Comparison of ENCODE assay signal across 8 cellular contexts in the genomic region with DNA sequence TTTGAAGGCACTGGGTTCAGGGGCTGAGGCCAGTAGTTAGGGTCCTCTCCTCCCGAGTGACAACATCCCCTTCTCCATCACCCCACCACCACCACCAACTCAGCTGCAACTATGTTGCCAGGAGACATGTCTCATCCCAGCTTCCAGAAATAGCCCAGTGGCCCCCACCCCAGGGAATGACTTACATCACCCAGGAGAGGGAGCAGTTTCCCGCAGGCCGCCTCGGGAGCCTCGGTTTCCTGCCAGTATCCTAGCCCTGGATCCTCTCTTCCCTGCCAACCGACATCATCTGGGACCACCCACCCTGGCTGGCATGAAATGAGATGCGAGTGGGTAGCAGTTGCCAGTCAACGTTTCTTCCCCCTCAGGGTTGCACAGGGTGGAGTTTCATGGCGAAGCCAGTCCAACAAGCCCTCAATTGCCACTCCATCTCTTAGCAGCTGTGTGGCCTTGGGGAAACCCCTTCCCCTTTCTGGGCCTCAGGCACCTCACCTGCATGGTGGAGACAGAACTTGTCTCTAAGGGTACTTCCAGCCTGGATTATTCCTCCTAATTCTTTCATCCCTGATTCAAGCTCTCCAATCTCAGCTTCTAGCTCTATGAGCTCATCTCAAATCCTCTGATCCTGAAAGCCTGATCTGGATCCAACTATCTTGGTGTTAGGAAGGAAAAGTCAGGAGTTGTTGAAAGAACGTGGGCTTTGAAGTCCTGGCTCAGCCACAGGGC. TPM values are rescaled to one million over a fixed set of nuclear protein-coding genes. Genes with fewer than 3 reads are reported as not detected.
DNase-seq lines count a peak whose midpoint lies in the region; ATAC-seq and TF ChIP-seq lines count a peak whose summit lies in the region.

No MANE protein-coding gene starts in this region.

- TF ChIP-seq CTCF in left ventricle myocardium inferior (IDR thresholded peaks at IDR 0.05; ENCODE audit: borderline replicate concordance) = peak; percentile 79

- peak overlapping the region in 4 of 7 donors; percentile 27 to 81 (median 78) for H3K27ac Mint-ChIP-seq in CD4-positive, alpha-beta memory T cell
- peak overlapping the region; percentile 37 for H3K27ac Mint-ChIP-seq in activated naive CD8-positive, alpha-beta T cell treated with anti-CD3 and anti-CD28 coated beads, Interleukin-2, amount 50 U/mL, for 24 hours

- peak overlapping the region in 2 of 8 donors; percentile 22 to 30 for H3K4me3 Mint-ChIP-seq in CD4-positive, alpha-beta memory T cell
- H3K4me3 Mint-ChIP-seq in activated naive CD8-positive, alpha-beta T cell treated with anti-CD3 and anti-CD28 coated beads, Interleukin-2, amount 50 U/mL, for 24 hours = no peak overlapping the region

- peaks cover 0 to 17% of the 10 kb centered on the region in 2 donors for H3K36me3 Mint-ChIP-seq in CD4-positive, alpha-beta memory T cell
- peaks cover 18% of the 10 kb centered on the region for H3K36me3 Mint-ChIP-seq in activated naive CD8-positive, alpha-beta T cell treated with anti-CD3 and anti-CD28 coated beads, Interleukin-2, amount 50 U/mL, for 24 hours (ENCODE audit: low read depth)

- H3K27me3 ChIP-seq in CD4-positive, alpha-beta memory T cell (ENCODE audit: insufficient read depth, low read length) = no peaks in the 10 kb centered on the region
- H3K27me3 ChIP-seq in left ventricle myocardium inferior (ENCODE audit: low read depth) = no peaks in the 10 kb centered on the region

- H3K27me3 Mint-ChIP-seq in CD4-positive, alpha-beta memory T cell = no peaks in the 10 kb centered on the region
- no peaks in the 10 kb centered on the region for H3K27me3 Mint-ChIP-seq in activated naive CD8-positive, alpha-beta T cell treated with anti-CD3 and anti-CD28 coated beads, Interleukin-2, amount 50 U/mL, for 24 hours

- H3K27ac ChIP-seq in CD4-positive, alpha-beta memory T cell (ENCODE audit: low read depth, low read length) = no peak overlapping the region
- H3K27ac ChIP-seq in left ventricle myocardium inferior (replicated peaks) = peak overlapping the region; percentile 93

- CTCF ChIA-PET in CD4-positive, alpha-beta memory T cell (lab: Charles Lee; ENCODE audit: partially characterized antibody) = interaction anchor here (0.5 to 8.1 kb wide), 8 partner anchors 24 to 138 kb away, joined by 3 to 77 read pairs (median 6); a partner anchor contains a TSS

- peaks cover 0 to 2% (median 0%) of the 10 kb centered on the region in 8 donors for H3K9me3 Mint-ChIP-seq in CD4-positive, alpha-beta memory T cell
- no peaks in the 10 kb centered on the region for H3K9me3 Mint-ChIP-seq in activated naive CD8-positive, alpha-beta T cell treated with anti-CD3 and anti-CD28 coated beads, Interleukin-2, amount 50 U/mL, for 24 hours

- no peaks in the 10 kb centered on the region for H3K9me3 ChIP-seq in CD4-positive, alpha-beta memory T cell (ENCODE audit: control insufficient read depth in 1 of 2, low read length in 2 of 2)
- no peaks in the 10 kb centered on the region for H3K9me3 ChIP-seq in left ventricle myocardium inferior (replicated peaks)

- intact Hi-C loops in CD4-positive, alpha-beta memory T cell (cut with micrococcal nuclease) = no loop called here
- intact Hi-C loops in left ventricle myocardium inferior (cut with micrococcal nuclease) = no loop called here

- DNase-seq in CD4-positive, alpha-beta memory T cell = no peak
- DNase-seq in KBM-7 (peak; percentile 47), left ventricle myocardium inferior (peak; percentile 75), pulmonary artery endothelial cell (ENCODE audit: low read depth, low spot score) (peak; percentile 50)
- no peak for DNase-seq in activated naive CD8-positive, alpha-beta T cell treated with anti-CD3 and anti-CD28 coated beads, Interleukin-2, amount 50 U/mL, for 24 hours

- in situ Hi-C loops in KBM-7 (cut with MboI; ENCODE audit: low pct_unique_long_range_greater_than_20kb, low sequenced_read_pairs) = no loop called here

- H3K36me3 ChIP-seq in CD4-positive, alpha-beta memory T cell (ENCODE audit: insufficient read depth, low read length) = no peaks in the 10 kb centered on the region
- peaks cover 20% of the 10 kb centered on the region for H3K36me3 ChIP-seq in left ventricle myocardium inferior

- no peak overlapping the region for H3K4me3 ChIP-seq in CD4-positive, alpha-beta memory T cell (ENCODE audit: low read length in 2 of 2)
- no peak overlapping the region for H3K4me3 ChIP-seq in left ventricle myocardium inferior

- peaks cover 18 to 57% (median 35%) of the 10 kb centered on the region in 4 donors for H3K4me1 Mint-ChIP-seq in CD4-positive, alpha-beta memory T cell
- peaks cover 45% of the 10 kb centered on the region for H3K4me1 Mint-ChIP-seq in activated naive CD8-positive, alpha-beta T cell treated with anti-CD3 and anti-CD28 coated beads, Interleukin-2, amount 50 U/mL, for 24 hours

- POLR2A ChIA-PET in CD4-positive, alpha-beta memory T cell (lab: Charles Lee; ENCODE audit: partially characterized antibody) = interaction anchor here (0.9 to 9.0 kb wide), 5 partner anchors 23 to 35 kb away, joined by 3 to 139 read pairs (median 5); a partner anchor contains a TSS

- no peak for ATAC-seq in activated naive CD8-positive, alpha-beta T cell treated with anti-CD3 and anti-CD28 coated beads, Interleukin-2, amount 50 U/mL, for 24 hours
- ATAC-seq in GM21423 (IDR thresholded peaks at IDR 0.05; ENCODE audit: unreplicated experiment) = no peak
- no peak for ATAC-seq in HG02885 (IDR thresholded peaks at IDR 0.05; ENCODE audit: poor library complexity, unreplicated experiment)
- ATAC-seq in GM21515 (IDR thresholded peaks at IDR 0.05; ENCODE audit: unreplicated experiment) = no peak

- H3K4me1 ChIP-seq in CD4-positive, alpha-beta memory T cell (ENCODE audit: insufficient read depth, low read length) = peaks cover 38% of the 10 kb centered on the region
- H3K4me1 ChIP-seq in left ventricle myocardium inferior = peaks cover 84% of the 10 kb centered on the region

RNA-seq across cellular contexts. Expression of a gene that starts 3.9 kb away (rescaled TPM):
- 10 to 100 TPM; 36.4 to 38.9 TPM for total RNA-seq in CD4-positive, alpha-beta memory T cell
- polyA plus RNA-seq in CD4-positive, alpha-beta memory T cell = 10 to 100 TPM; 10.0 to 23.6 TPM
- total RNA-seq in left ventricle myocardium inferior (37.6 TPM), pulmonary artery endothelial cell (14.0 and 15.4 TPM in 2 replicates)

RNA-seq across cellular contexts. Expression of a gene that starts 8.6 kb away (rescaled TPM):
- 10 to 100 TPM; 38.5 to 39.9 TPM for total RNA-seq in CD4-positive, alpha-beta memory T cell
- 1 to 10 TPM; 2.7 to 3.7 TPM for polyA plus RNA-seq in CD4-positive, alpha-beta memory T cell
- total RNA-seq in left ventricle myocardium inferior (33.5 TPM), pulmonary artery endothelial cell (22.6 and 27.3 TPM in 2 replicates)

RNA-seq across cellular contexts. Expression of a gene that starts 22.7 kb away (rescaled TPM):
- 10 to 100 TPM; 81.6 to 82.6 TPM for total RNA-seq in CD4-positive, alpha-beta memory T cell
- 1 to 10 TPM in 1 of 2 donors, not detected in 1; 3.5 TPM for polyA plus RNA-seq in CD4-positive, alpha-beta memory T cell
- 33.3 TPM for total RNA-seq in left ventricle myocardium inferior
- total RNA-seq in pulmonary artery endothelial cell = 15.4 and 16.1 TPM in 2 replicates

RNA-seq across cellular contexts. Expression of a gene that starts 26.2 kb away (rescaled TPM):
- 10 to 100 TPM; 26.7 to 28.8 TPM for total RNA-seq in CD4-positive, alpha-beta memory T cell
- 10 to 100 TPM in 1 of 2 donors, 1 to 10 TPM in 1; 2.3 to 10.2 TPM for polyA plus RNA-seq in CD4-positive, alpha-beta memory T cell
- total RNA-seq in left ventricle myocardium inferior = 5.9 TPM
- 8.0 and 10.1 TPM in 2 replicates for total RNA-seq in pulmonary artery endothelial cell

RNA-seq across cellular contexts. Expression of a gene that starts 28.8 kb away (rescaled TPM):
- 10 to 100 TPM; 68.4 to 71.5 TPM for total RNA-seq in CD4-positive, alpha-beta memory T cell
- 100 to 1,000 TPM; 141 to 162 TPM for polyA plus RNA-seq in CD4-positive, alpha-beta memory T cell
- total RNA-seq in left ventricle myocardium inferior (15.8 TPM), pulmonary artery endothelial cell (16.2 and 29.1 TPM in 2 replicates)

Comparison
In these comparisons a context has a peak if more than half of its experiments do, and no peak if none do; other contexts are left out.
1. DNase-seq: peak in KBM-7 (single experiment), left ventricle myocardium inferior (single experiment) and pulmonary artery endothelial cell (single experiment); none in CD4-positive, alpha-beta memory T cell (0 of 5) and activated naive CD8-positive, alpha-beta T cell treated with anti-CD3 and anti-CD28 coated beads, Interleukin-2, amount 50 U/mL, for 24 hours (single experiment).